Comparison of ENCODE assay signal across 2 cellular contexts in genomic region chr3:156792536-156792935, GRCh38.
TF ChIP-seq lines count a peak whose summit lies in the region.

No MANE protein-coding gene starts in this region.

TF ChIP-seq in SK-N-SH, 30 proteins besides CTCF, POLR2A, EP300 and RAD21 (continued from another document):
- no peak for TF ChIP-seq IRF3 (IDR thresholded peaks at IDR 0.05; ENCODE audit: low read depth, low read length)
- TF ChIP-seq REST (IDR thresholded peaks at IDR 0.05; ENCODE audit: low read depth, low read length), result no peak
- TF ChIP-seq PBX3 (IDR thresholded peaks at IDR 0.05), result no peak
- no peak for TF ChIP-seq NRF1 (IDR thresholded peaks at IDR 0.05; ENCODE audit: low read depth, low read length)
- no peak for TF ChIP-seq JUND (IDR thresholded peaks at IDR 0.05)
- TF ChIP-seq USF1 (IDR thresholded peaks at IDR 0.05; ENCODE audit: borderline replicate concordance, low read depth), result no peak
- no peak for TF ChIP-seq MXI1 (IDR thresholded peaks at IDR 0.05; ENCODE audit: low read depth, low read length)
- TF ChIP-seq FOSL2 (IDR thresholded peaks at IDR 0.05; ENCODE audit: borderline replicate concordance, low read depth), result no peak

TF ChIP-seq in SK-N-SH treated with all-trans-retinoic acid at 6 μM for 48 hours, 23 proteins besides CTCF, POLR2A, EP300 and RAD21 (continued from another document):
- TF ChIP-seq POU6F1 (CRISPR knock-in tag; IDR thresholded peaks at IDR 0.05; ENCODE audit: borderline replicate concordance, low read depth) (no peak), ZNF70 (CRISPR knock-in tag; IDR thresholded peaks at IDR 0.05) (no peak), GLIS3 (CRISPR knock-in tag; IDR thresholded peaks at IDR 0.05) (no peak), ZNF8 (CRISPR knock-in tag; IDR thresholded peaks at IDR 0.05) (no peak), TSHZ2 (CRISPR knock-in tag; IDR thresholded peaks at IDR 0.05) (no peak), BACH2 (CRISPR knock-in tag; IDR thresholded peaks at IDR 0.05; ENCODE audit: borderline replicate concordance) (no peak), CREB5 (CRISPR knock-in tag; IDR thresholded peaks at IDR 0.05; ENCODE audit: low read depth) (no peak), ZC3H10 (CRISPR knock-in tag; IDR thresholded peaks at IDR 0.05) (no peak), ZFP30 (CRISPR knock-in tag; IDR thresholded peaks at IDR 0.05) (no peak), CSDC2 (CRISPR knock-in tag; IDR thresholded peaks at IDR 0.05) (no peak), TOX (CRISPR knock-in tag; IDR thresholded peaks at IDR 0.05; ENCODE audit: borderline replicate concordance) (no peak), ZNF565 (CRISPR knock-in tag; conservative IDR thresholded peaks at IDR 0.05; ENCODE audit: low read depth) (no peak), ARNTL (CRISPR knock-in tag; IDR thresholded peaks at IDR 0.05; ENCODE audit: borderline replicate concordance, low read depth) (no peak)
